Comparison of ENCODE assay signal across 1 cellular context in genomic region chr14:35396600-35396999, GRCh38.
TF ChIP-seq lines count a peak whose summit lies in the region.

No MANE protein-coding gene starts in this region.

TF ChIP-seq in HepG2, 621 proteins besides CTCF, POLR2A, EP300 and RAD21:
- TF ChIP-seq ZNF850 (CRISPR knock-in tag; conservative IDR thresholded peaks at IDR 0.05) (0 out of 2 replicates have a peak, but pooled peaks have one; percentile 29), ZNF543 (CRISPR knock-in tag; IDR thresholded peaks at IDR 0.05) (0 out of 2 replicates have a peak, but pooled peaks have one; percentile 20), ZNF121 (CRISPR knock-in tag; IDR thresholded peaks at IDR 0.05) (peak; percentile 74), ZFP41 (CRISPR knock-in tag; IDR thresholded peaks at IDR 0.05; ENCODE audit: borderline replicate concordance) (0 out of 2 replicates have a peak, but pooled peaks have one; percentile 27), NFKB2 (CRISPR knock-in tag; IDR thresholded peaks at IDR 0.05; ENCODE audit: borderline replicate concordance) (0 out of 2 replicates have a peak, but pooled peaks have one; percentile 3), ZNF567 (CRISPR knock-in tag; IDR thresholded peaks at IDR 0.05; ENCODE audit: borderline replicate concordance) (0 out of 2 replicates have a peak, but pooled peaks have one; percentile 44), ZNF724P (CRISPR knock-in tag; IDR thresholded peaks at IDR 0.05; ENCODE audit: borderline replicate concordance) (0 out of 2 replicates have a peak, but pooled peaks have one; percentile 3)
